In genomic region chr9:120387257-120387999, GRCh38 we compare ENCODE assay signal across 1 cellular context.
TF ChIP-seq lines count a peak whose summit lies in the region.

No MANE protein-coding gene starts in this region.

TF ChIP-seq in HepG2, 621 proteins besides CTCF, POLR2A, EP300 and RAD21 (continued from another document and continues in another):
- TF ChIP-seq, protein P1, sequence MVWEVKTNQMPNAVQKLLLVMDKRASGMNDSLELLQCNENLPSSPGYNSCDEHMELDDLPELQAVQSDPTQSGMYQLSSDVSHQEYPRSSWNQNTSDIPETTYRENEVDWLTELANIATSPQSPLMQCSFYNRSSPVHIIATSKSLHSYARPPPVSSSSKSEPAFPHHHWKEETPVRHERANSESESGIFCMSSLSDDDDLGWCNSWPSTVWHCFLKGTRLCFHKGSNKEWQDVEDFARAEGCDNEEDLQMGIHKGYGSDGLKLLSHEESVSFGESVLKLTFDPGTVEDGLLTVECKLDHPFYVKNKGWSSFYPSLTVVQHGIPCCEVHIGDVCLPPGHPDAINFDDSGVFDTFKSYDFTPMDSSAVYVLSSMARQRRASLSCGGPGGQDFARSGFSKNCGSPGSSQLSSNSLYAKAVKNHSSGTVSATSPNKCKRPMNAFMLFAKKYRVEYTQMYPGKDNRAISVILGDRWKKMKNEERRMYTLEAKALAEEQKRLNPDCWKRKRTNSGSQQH (CRISPR knock-in tag; IDR thresholded peaks at IDR 0.05; ENCODE audit: low read depth), result no peak
- TF ChIP-seq, protein P2, sequence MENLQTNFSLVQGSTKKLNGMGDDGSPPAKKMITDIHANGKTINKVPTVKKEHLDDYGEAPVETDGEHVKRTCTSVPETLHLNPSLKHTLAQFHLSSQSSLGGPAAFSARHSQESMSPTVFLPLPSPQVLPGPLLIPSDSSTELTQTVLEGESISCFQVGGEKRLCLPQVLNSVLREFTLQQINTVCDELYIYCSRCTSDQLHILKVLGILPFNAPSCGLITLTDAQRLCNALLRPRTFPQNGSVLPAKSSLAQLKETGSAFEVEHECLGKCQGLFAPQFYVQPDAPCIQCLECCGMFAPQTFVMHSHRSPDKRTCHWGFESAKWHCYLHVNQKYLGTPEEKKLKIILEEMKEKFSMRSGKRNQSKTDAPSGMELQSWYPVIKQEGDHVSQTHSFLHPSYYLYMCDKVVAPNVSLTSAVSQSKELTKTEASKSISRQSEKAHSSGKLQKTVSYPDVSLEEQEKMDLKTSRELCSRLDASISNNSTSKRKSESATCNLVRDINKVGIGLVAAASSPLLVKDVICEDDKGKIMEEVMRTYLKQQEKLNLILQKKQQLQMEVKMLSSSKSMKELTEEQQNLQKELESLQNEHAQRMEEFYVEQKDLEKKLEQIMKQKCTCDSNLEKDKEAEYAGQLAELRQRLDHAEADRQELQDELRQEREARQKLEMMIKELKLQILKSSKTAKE (CRISPR knock-in tag; IDR thresholded peaks at IDR 0.05; ENCODE audit: borderline replicate concordance), result no peak
- TF ChIP-seq ZFYVE20 (CRISPR knock-in tag; IDR thresholded peaks at IDR 0.05; ENCODE audit: borderline replicate concordance, low read depth) (no peak), ZBED4 (CRISPR knock-in tag; IDR thresholded peaks at IDR 0.05; ENCODE audit: borderline replicate concordance) (0 out of 2 replicates have a peak, but pooled peaks have one; percentile 63), ARID4A (CRISPR knock-in tag; IDR thresholded peaks at IDR 0.05; ENCODE audit: borderline replicate concordance) (no peak), ZNF10 (CRISPR knock-in tag; IDR thresholded peaks at IDR 0.05; ENCODE audit: borderline replicate concordance, low read depth) (no peak), KAT8 (CRISPR knock-in tag; IDR thresholded peaks at IDR 0.05) (peak; percentile 54), SMARCE1 (IDR thresholded peaks at IDR 0.05; ENCODE audit: borderline replicate concordance) (no peak), CBFB (CRISPR knock-in tag; IDR thresholded peaks at IDR 0.05) (no peak), ZNF644 (CRISPR knock-in tag; IDR thresholded peaks at IDR 0.05; ENCODE audit: low read depth) (0 out of 2 replicates have a peak, but pooled peaks have one; percentile 63), FOXA3 (CRISPR knock-in tag; IDR thresholded peaks at IDR 0.05) (peak; percentile 41), ZNF281 (CRISPR knock-in tag; IDR thresholded peaks at IDR 0.05; ENCODE audit: borderline replicate concordance) (no peak), CEBPG (CRISPR knock-in tag; IDR thresholded peaks at IDR 0.05) (peak; percentile 91), NCOR1 (IDR thresholded peaks at IDR 0.05; ENCODE audit: borderline replicate concordance, low read length) (no peak), ZNF124 (CRISPR knock-in tag; IDR thresholded peaks at IDR 0.05) (no peak), ARNT (IDR thresholded peaks at IDR 0.05) (no peak), ARID2 (CRISPR knock-in tag; IDR thresholded peaks at IDR 0.05; ENCODE audit: borderline replicate concordance) (no peak), GATAD2A (CRISPR knock-in tag; IDR thresholded peaks at IDR 0.05) (peak; percentile 82), ZNF788 (CRISPR knock-in tag; IDR thresholded peaks at IDR 0.05; ENCODE audit: borderline replicate concordance) (no peak), MED1 (CRISPR knock-in tag; IDR thresholded peaks at IDR 0.05) (0 out of 2 replicates have a peak, but pooled peaks have one; percentile 23), ZMAT3 (CRISPR knock-in tag; conservative IDR thresholded peaks at IDR 0.05) (no peak), ZNF614 (CRISPR knock-in tag; IDR thresholded peaks at IDR 0.05; ENCODE audit: borderline replicate concordance) (peak; percentile 72; the same call in 1 of the 2 replicates), ATAD3A (CRISPR knock-in tag; IDR thresholded peaks at IDR 0.05) (no peak), ZNF589 (CRISPR knock-in tag; conservative IDR thresholded peaks at IDR 0.05) (no peak), SAP130 (CRISPR knock-in tag; IDR thresholded peaks at IDR 0.05; ENCODE audit: low read depth) (peak; percentile 47; the same call in 1 of the 2 replicates), NR2F6 (IDR thresholded peaks at IDR 0.05) (no peak), NR2F6 (CRISPR knock-in tag; IDR thresholded peaks at IDR 0.05) (0 out of 2 replicates have a peak, but pooled peaks have one; percentile 20), PCBP1 (IDR thresholded peaks at IDR 0.05; ENCODE audit: borderline replicate concordance, low read depth, low read length) (no peak), MYNN (CRISPR knock-in tag; IDR thresholded peaks at IDR 0.05; ENCODE audit: low read depth) (no peak)
- TF ChIP-seq, protein P3, sequence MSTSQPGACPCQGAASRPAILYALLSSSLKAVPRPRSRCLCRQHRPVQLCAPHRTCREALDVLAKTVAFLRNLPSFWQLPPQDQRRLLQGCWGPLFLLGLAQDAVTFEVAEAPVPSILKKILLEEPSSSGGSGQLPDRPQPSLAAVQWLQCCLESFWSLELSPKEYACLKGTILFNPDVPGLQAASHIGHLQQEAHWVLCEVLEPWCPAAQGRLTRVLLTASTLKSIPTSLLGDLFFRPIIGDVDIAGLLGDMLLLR (CRISPR knock-in tag; IDR thresholded peaks at IDR 0.05), result no peak
- TF ChIP-seq, protein P4, sequence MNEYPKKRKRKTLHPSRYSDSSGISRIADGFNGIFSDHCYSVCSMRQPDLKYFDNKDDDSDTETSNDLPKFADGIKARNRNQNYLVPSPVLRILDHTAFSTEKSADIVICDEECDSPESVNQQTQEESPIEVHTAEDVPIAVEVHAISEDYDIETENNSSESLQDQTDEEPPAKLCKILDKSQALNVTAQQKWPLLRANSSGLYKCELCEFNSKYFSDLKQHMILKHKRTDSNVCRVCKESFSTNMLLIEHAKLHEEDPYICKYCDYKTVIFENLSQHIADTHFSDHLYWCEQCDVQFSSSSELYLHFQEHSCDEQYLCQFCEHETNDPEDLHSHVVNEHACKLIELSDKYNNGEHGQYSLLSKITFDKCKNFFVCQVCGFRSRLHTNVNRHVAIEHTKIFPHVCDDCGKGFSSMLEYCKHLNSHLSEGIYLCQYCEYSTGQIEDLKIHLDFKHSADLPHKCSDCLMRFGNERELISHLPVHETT (CRISPR knock-in tag; conservative IDR thresholded peaks at IDR 0.05), result no peak
- TF ChIP-seq, protein P5, sequence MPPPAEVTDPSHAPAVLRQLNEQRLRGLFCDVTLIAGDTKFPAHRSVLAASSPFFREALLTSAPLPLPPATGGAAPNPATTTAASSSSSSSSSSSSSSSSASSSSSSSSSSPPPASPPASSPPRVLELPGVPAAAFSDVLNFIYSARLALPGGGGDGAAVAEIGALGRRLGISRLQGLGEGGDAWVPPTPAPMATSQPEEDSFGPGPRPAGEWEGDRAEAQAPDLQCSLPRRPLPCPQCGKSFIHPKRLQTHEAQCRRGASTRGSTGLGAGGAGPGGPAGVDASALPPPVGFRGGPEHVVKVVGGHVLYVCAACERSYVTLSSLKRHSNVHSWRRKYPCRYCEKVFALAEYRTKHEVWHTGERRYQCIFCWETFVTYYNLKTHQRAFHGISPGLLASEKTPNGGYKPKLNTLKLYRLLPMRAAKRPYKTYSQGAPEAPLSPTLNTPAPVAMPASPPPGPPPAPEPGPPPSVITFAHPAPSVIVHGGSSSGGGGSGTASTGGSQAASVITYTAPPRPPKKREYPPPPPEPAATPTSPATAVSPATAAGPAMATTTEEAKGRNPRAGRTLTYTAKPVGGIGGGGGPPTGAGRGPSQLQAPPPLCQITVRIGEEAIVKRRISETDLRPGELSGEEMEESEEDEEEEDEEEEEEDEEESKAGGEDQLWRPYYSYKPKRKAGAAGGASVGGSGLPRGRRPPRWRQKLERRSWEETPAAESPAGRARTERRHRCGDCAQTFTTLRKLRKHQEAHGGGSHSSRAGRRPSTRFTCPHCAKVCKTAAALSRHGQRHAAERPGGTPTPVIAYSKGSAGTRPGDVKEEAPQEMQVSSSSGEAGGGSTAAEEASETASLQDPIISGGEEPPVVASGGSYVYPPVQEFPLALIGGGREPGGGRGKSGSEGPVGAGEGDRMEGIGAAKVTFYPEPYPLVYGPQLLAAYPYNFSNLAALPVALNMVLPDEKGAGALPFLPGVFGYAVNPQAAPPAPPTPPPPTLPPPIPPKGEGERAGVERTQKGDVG (CRISPR knock-in tag; IDR thresholded peaks at IDR 0.05; ENCODE audit: borderline replicate concordance), result no peak
- TF ChIP-seq, protein P6, sequence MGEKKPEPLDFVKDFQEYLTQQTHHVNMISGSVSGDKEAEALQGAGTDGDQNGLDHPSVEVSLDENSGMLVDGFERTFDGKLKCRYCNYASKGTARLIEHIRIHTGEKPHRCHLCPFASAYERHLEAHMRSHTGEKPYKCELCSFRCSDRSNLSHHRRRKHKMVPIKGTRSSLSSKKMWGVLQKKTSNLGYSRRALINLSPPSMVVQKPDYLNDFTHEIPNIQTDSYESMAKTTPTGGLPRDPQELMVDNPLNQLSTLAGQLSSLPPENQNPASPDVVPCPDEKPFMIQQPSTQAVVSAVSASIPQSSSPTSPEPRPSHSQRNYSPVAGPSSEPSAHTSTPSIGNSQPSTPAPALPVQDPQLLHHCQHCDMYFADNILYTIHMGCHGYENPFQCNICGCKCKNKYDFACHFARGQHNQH (CRISPR knock-in tag; IDR thresholded peaks at IDR 0.05), result 0 out of 2 replicates have a peak, but pooled peaks have one; percentile 23
- TF ChIP-seq, protein P7, sequence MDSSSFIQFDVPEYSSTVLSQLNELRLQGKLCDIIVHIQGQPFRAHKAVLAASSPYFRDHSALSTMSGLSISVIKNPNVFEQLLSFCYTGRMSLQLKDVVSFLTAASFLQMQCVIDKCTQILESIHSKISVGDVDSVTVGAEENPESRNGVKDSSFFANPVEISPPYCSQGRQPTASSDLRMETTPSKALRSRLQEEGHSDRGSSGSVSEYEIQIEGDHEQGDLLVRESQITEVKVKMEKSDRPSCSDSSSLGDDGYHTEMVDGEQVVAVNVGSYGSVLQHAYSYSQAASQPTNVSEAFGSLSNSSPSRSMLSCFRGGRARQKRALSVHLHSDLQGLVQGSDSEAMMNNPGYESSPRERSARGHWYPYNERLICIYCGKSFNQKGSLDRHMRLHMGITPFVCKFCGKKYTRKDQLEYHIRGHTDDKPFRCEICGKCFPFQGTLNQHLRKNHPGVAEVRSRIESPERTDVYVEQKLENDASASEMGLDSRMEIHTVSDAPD (CRISPR knock-in tag; IDR thresholded peaks at IDR 0.05), result 0 out of 2 replicates have a peak, but pooled peaks have one; percentile 47
